Comparison of ENCODE assay signal across 9 cellular contexts in the genomic region with DNA sequence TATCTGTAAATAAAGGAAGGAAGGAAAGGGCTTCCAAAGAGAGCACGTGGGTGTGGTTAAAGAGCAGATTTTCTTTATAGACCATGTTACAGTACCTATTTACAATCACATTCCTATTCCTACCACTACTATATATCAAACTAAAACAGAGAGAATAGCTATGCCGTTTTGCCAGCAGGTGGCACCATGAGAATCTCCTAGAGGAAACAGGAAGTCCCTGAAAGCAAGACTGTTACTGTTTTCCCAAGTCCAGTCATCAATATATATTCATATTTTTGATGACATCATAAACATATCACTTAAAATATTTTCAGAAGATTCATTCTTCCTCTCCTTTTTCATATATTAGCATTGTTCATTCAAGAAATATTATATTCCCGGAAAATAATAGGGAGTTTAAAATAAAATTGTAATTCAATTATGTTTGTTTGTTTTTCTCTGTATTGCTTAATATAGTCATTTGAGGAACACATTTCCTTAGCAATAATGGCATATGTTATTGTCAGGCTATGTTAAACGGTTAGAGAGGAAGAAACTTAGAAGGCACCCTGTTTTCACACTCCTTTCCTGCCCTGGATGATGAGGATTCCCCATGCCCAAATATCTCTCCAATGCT. TPM values are rescaled to one million over a fixed set of nuclear protein-coding genes. Genes with fewer than 3 reads are reported as not detected.
A peak's percentile ranks its signal among the peaks of the same experiment; 100 is the strongest.
DNase-seq lines count a peak whose midpoint lies in the region; ATAC-seq, FAIRE-seq and TF ChIP-seq lines count a peak whose summit lies in the region.
"Had no signal": no experiment of that assay in that cellular context is flagged by ENCODE, and none has a peak within 500 bp of the region (broad histone marks: within the 10 kb centered on the region; RNA-seq: fewer than 3 reads in every experiment).

No MANE protein-coding gene starts in this region.

- intact Hi-C loops in OCI-LY7 (cut with micrococcal nuclease; ENCODE audit: unreplicated experiment), result loop anchor here (2.0 kb wide), 1 partner anchor 460 kb away; no protein-coding TSS in a partner anchor
- intact Hi-C loops in pancreas (cut with DNase I), result loop anchor here in 2 of 3 donors (10.0 kb wide), 3 partner anchors 320 to 460 kb away; no protein-coding TSS in a partner anchor

- DNase-seq in DMS 273 treated with DMSO at 0.1 percent for 48 hours (lab: John Stamatoyannopoulos, UW) (peak; percentile 49), OCI-LY7 (ENCODE audit: low spot score) (peak; percentile 69), foreskin melanocyte (peak; percentile 51), pancreas (peak in 4 of 6 donors; percentile 45 to 69 (median 48))
- DNase-seq in activated T-cell treated with anti-CD3 and anti-CD28 coated beads, Interleukin-2, amount 50 U/mL, for 72 hours, result peak; percentile 46 to 50

- H3K4me3 ChIP-seq in OCI-LY7 (ENCODE audit: low read depth, low read length, poor library complexity, severe bottlenecking) (no peak overlapping the region), pancreas (no peak overlapping the region)

- H3K27me3 Mint-ChIP-seq in activated T-cell treated with anti-CD3 and anti-CD28 coated beads, Interleukin-2, amount 50 U/mL, for 72 hours (ENCODE audit: low read depth), result peaks cover 11% of the 10 kb centered on the region

- TF ChIP-seq RAD21 in Ishikawa (IDR thresholded peaks at IDR 0.05; ENCODE audit: low read depth), result peak; percentile 77

- no peaks in the 10 kb centered on the region for H3K27me3 ChIP-seq in pancreas

- H3K9me2 ChIP-seq in OCI-LY7 (ENCODE audit: insufficient read depth, low read length), result no peaks in the 10 kb centered on the region

- no peak overlapping the region for H3K27ac ChIP-seq in OCI-LY7 (ENCODE audit: low read depth, low read length, poor library complexity, severe bottlenecking)
- no peak overlapping the region for H3K27ac ChIP-seq in pancreas

- H3K36me3 Mint-ChIP-seq in activated T-cell treated with anti-CD3 and anti-CD28 coated beads, Interleukin-2, amount 50 U/mL, for 72 hours (ENCODE audit: insufficient read depth in 2 of 2), result no peaks in the 10 kb centered on the region
- H3K36me3 Mint-ChIP-seq: activated naive CD8-positive, alpha-beta T cell had no signal

- POLR2A ChIA-PET in OCI-LY7 (lab: Charles Lee), result interaction anchor here (0.7 kb wide), 1 partner anchor 990 kb away, joined by 3 read pairs; no protein-coding TSS in a partner anchor

- no peak overlapping the region for H3K27ac Mint-ChIP-seq in activated T-cell treated with anti-CD3 and anti-CD28 coated beads, Interleukin-2, amount 50 U/mL, for 72 hours
- H3K27ac Mint-ChIP-seq: activated naive CD8-positive, alpha-beta T cell had no signal

- no peaks in the 10 kb centered on the region for H3K79me2 ChIP-seq in OCI-LY7 (ENCODE audit: insufficient read depth, low read depth, low read length)

- TF ChIP-seq CTCF in OCI-LY7 (conservative IDR thresholded peaks at IDR 0.05; ENCODE audit: low read length) (peak; percentile 96), pancreas (IDR thresholded peaks at IDR 0.05) (peak; percentile 39 to 53 (median 46))

- WGBS in pancreas, 2 donors, result 22 to 26% methylated on average over 4 of the region's 4 CpGs

- no peaks in the 10 kb centered on the region for H3K4me1 ChIP-seq in OCI-LY7 (ENCODE audit: insufficient read depth, low read length, poor library complexity, severe bottlenecking)
- no peaks in the 10 kb centered on the region for H3K4me1 ChIP-seq in pancreas

- no peak for TF ChIP-seq EP300 in Ishikawa (IDR thresholded peaks at IDR 0.05; ENCODE audit: borderline replicate concordance)

- H3K36me3 ChIP-seq in OCI-LY7 (ENCODE audit: insufficient read depth, low read length), result no peaks in the 10 kb centered on the region
- no peaks in the 10 kb centered on the region for H3K36me3 ChIP-seq in pancreas

- CTCF ChIA-PET in OCI-LY7 (lab: Charles Lee; ENCODE audit: unreplicated experiment), result no interaction called here

- BruUV-seq in OCI-LY7 (replicated peaks; lab: Mats Ljungman, UMichigan), result no TSS peak

- ATAC-seq in GM21390 (IDR thresholded peaks at IDR 0.05; ENCODE audit: unreplicated experiment), result peak; percentile 88
- ATAC-seq in activated T-cell treated with anti-CD3 and anti-CD28 coated beads, Interleukin-2, amount 50 U/mL, for 72 hours (replicated peaks in 1 of 2), result peak; percentile 49 to 58
- ATAC-seq in pancreas, result peak; percentile 74 to 95 (median 92)
- no peak for ATAC-seq in GM18517 (IDR thresholded peaks at IDR 0.05; ENCODE audit: unreplicated experiment)

- H3K9me3 ChIP-seq in OCI-LY7 (ENCODE audit: low read length) (no peaks in the 10 kb centered on the region), pancreas (no peaks in the 10 kb centered on the region)

- no peaks in the 10 kb centered on the region for H3K9me3 Mint-ChIP-seq in activated T-cell treated with anti-CD3 and anti-CD28 coated beads, Interleukin-2, amount 50 U/mL, for 72 hours

- H3K4me2 ChIP-seq in OCI-LY7 (ENCODE audit: low read length), result no peak overlapping the region

- peak; percentile 97 for FAIRE-seq in pancreas (lab: Jason Lieb, UNC)

- no peak overlapping the region for H3K4me3 Mint-ChIP-seq in activated T-cell treated with anti-CD3 and anti-CD28 coated beads, Interleukin-2, amount 50 U/mL, for 72 hours
- H3K4me3 Mint-ChIP-seq: activated naive CD8-positive, alpha-beta T cell had no signal

- H4K20me1 ChIP-seq in OCI-LY7 (ENCODE audit: insufficient read depth, low read length), result no peaks in the 10 kb centered on the region

- no peak overlapping the region for H2AFZ ChIP-seq in OCI-LY7 (ENCODE audit: low read length)

- H3K4me1 Mint-ChIP-seq in activated T-cell treated with anti-CD3 and anti-CD28 coated beads, Interleukin-2, amount 50 U/mL, for 72 hours (ENCODE audit: low read depth), result no peaks in the 10 kb centered on the region

TF ChIP-seq in Ishikawa, 13 proteins besides CTCF, POLR2A, EP300 and RAD21:
- TF ChIP-seq, protein P1, sequence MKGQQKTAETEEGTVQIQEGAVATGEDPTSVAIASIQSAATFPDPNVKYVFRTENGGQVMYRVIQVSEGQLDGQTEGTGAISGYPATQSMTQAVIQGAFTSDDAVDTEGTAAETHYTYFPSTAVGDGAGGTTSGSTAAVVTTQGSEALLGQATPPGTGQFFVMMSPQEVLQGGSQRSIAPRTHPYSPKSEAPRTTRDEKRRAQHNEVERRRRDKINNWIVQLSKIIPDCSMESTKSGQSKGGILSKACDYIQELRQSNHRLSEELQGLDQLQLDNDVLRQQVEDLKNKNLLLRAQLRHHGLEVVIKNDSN (IDR thresholded peaks at IDR 0.05), result no peak
- TF ChIP-seq TAF1 (IDR thresholded peaks at IDR 0.05; ENCODE audit: low read depth) (no peak), EGR1 (IDR thresholded peaks at IDR 0.05) (no peak), CEBPB (IDR thresholded peaks at IDR 0.05) (no peak), NFIC (IDR thresholded peaks at IDR 0.05) (no peak), ZBTB7A (IDR thresholded peaks at IDR 0.05; ENCODE audit: low read depth) (no peak), TCF12 (IDR thresholded peaks at IDR 0.05; ENCODE audit: low read depth) (no peak), YY1 (IDR thresholded peaks at IDR 0.05; ENCODE audit: low read depth) (no peak), FOXM1 (IDR thresholded peaks at IDR 0.05; ENCODE audit: borderline replicate concordance, low read depth) (no peak), CREB1 (IDR thresholded peaks at IDR 0.05; ENCODE audit: low read depth) (no peak), REST (IDR thresholded peaks at IDR 0.05; ENCODE audit: low read depth) (no peak), TEAD4 (IDR thresholded peaks at IDR 0.05) (no peak)
- TF ChIP-seq, protein P2, sequence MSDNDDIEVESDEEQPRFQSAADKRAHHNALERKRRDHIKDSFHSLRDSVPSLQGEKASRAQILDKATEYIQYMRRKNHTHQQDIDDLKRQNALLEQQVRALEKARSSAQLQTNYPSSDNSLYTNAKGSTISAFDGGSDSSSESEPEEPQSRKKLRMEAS (IDR thresholded peaks at IDR 0.05), result no peak

RNA-seq across cellular contexts. Expression of gene CCDC190, which starts 6.6 kb away (rescaled TPM):
- total RNA-seq in OCI-LY7 (2014; rRNA removed; shearing (Covaris generic)), result not detected in 2 replicates
- total RNA-seq in OCI-LY7 (2022), result not detected in 2 replicates
- total RNA-seq in activated T-cell treated with anti-CD3 and anti-CD28 coated beads, Interleukin-2, amount 50 U/mL, for 72 hours, result not detected
- not detected for total RNA-seq in pancreas
- polyA plus RNA-seq in pancreas, result not detected
